In the genomic region with DNA sequence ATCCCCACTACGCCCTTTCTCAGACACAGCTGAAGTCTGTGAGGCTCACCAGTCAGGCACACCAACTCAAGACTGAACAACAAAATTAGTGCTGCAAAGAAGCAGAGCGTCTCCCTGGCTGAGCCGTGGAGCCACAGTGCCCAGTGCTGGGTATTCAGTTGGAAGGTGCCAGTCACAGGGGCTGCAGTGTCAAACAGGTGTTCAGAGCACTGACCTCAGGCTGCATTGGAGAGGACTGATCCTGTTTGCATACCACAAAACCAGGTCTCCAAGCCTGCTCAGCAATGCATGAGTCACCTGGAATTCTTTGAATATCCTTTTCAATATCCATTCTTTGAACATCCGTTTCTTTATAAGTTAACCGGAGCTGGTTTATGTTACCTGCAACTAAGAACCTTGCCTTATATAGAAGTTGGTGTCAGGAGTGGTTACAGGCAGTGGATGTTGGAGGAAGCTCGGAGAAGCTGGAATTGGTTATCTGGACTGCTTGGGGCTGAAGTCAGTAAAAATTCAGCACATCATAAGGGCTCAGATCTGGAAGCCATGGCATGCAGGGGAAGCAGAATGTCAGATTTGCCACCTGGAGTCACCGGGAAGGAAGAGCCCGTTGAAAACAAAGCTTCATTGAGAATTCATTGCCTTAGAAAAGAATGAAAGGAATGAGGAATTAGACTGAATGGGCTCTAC, we compare ENCODE assay signal across 10 cellular contexts. TPM values are rescaled to one million over a fixed set of nuclear protein-coding genes. Genes with fewer than 3 reads are reported as not detected.
A peak's percentile ranks its signal among the peaks of the same experiment; 100 is the strongest.
DNase-seq lines count a peak whose midpoint lies in the region; ATAC-seq, FAIRE-seq and TF ChIP-seq lines count a peak whose summit lies in the region.
"Had no signal": no experiment of that assay in that cellular context is flagged by ENCODE, and none has a peak within 500 bp of the region (broad histone marks: within the 10 kb centered on the region; RNA-seq: fewer than 3 reads in every experiment).

No MANE protein-coding gene starts in this region.

- peak overlapping the region; percentile 4 for H3K4me3 Mint-ChIP-seq in neural progenitor cell
- no peak overlapping the region for H3K4me3 Mint-ChIP-seq in naive thymus-derived CD8-positive, alpha-beta T cell
- H3K4me3 Mint-ChIP-seq: activated naive CD4-positive, alpha-beta T cell treated with anti-CD3 and anti-CD28 coated beads, Interleukin-2, amount 50 U/mL, for 24 hours had no signal

- H3F3A ChIP-seq in neural progenitor cell (ENCODE audit: low read depth) = peaks cover 18% of the 10 kb centered on the region

- peak overlapping the region; percentile 99 for H4K91ac ChIP-seq in H1 (replicated peaks; ENCODE audit: insufficient read length, low read length)

- H3K4me2 ChIP-seq in H1 (ENCODE audit: insufficient read depth in 1 of 2, low read depth in 2 of 2, low read length in 2 of 2) (peak overlapping the region; percentile 55 to 80), neural progenitor cell (peak overlapping the region; percentile 60)

- H3K27ac ChIP-seq in H1 (ENCODE audit: low read depth, low read length) (peak overlapping the region; percentile 44; the same call in 1 of the 2 replicates), neural progenitor cell (no peak overlapping the region)

- no peaks in the 10 kb centered on the region for H3K79me2 ChIP-seq in H1 (ENCODE audit: control insufficient read depth in 1 of 2, insufficient read depth in 2 of 2, low read length in 2 of 2)
- H3K79me2 ChIP-seq in neural progenitor cell (ENCODE audit: low read depth) = no peaks in the 10 kb centered on the region

- peak overlapping the region; percentile 95 for H2BK12ac ChIP-seq in H1 (ENCODE audit: low read depth, low read length)

- H2BK120ac ChIP-seq in H1 (replicated peaks; ENCODE audit: low read depth, low read length) = peak overlapping the region; percentile 84

- no peaks in the 10 kb centered on the region for H3K27me3 ChIP-seq in H1 (replicated peaks in 1 of 4; ENCODE audit: control insufficient read depth in 3 of 4, extremely low read depth in 1 of 4, insufficient read depth in 3 of 4, low read length in 3 of 4)
- H3K27me3 ChIP-seq in neural progenitor cell = no peaks in the 10 kb centered on the region

- H3K56ac ChIP-seq in H1 (replicated peaks; ENCODE audit: insufficient read length, low read depth, low read length) = peak overlapping the region; percentile 34

- no peak for TF ChIP-seq CTCF in H1 (IDR thresholded peaks at IDR 0.05; ENCODE audit: control extremely low read depth in 1 of 3, insufficient read depth in 1 of 3, low read depth in 1 of 3, low read length in 3 of 3)
- TF ChIP-seq CTCF in neural progenitor cell (IDR thresholded peaks at IDR 0.05) = no peak

- no peak for ATAC-seq in naive thymus-derived CD8-positive, alpha-beta T cell
- ATAC-seq in HG02763 (IDR thresholded peaks at IDR 0.05; ENCODE audit: unreplicated experiment) = no peak
- no peak for ATAC-seq in GM21360 (IDR thresholded peaks at IDR 0.05; ENCODE audit: unreplicated experiment)

- H3K4me1 Mint-ChIP-seq in neural progenitor cell = peaks cover 28% of the 10 kb centered on the region
- H3K4me1 Mint-ChIP-seq in naive thymus-derived CD8-positive, alpha-beta T cell = peaks cover 0 to 9% (median 5%) of the 10 kb centered on the region in 4 donors

- peak; percentile 97 for TF ChIP-seq EP300 in Ishikawa (IDR thresholded peaks at IDR 0.05; ENCODE audit: borderline replicate concordance)
- peak in 1 of 2 experiments; percentile 66; a peak in 2 of 3 replicates for TF ChIP-seq EP300 in H1 (IDR thresholded peaks at IDR 0.05; ENCODE audit: borderline replicate concordance in 1 of 2, low read depth in 2 of 2, low read length in 2 of 2)

- H4K5ac ChIP-seq in H1 (ENCODE audit: insufficient read length, low read depth, low read length) = no peak overlapping the region

- H4K8ac ChIP-seq in H1 (ENCODE audit: extremely low read depth, insufficient read depth, low read length) = peak overlapping the region; percentile 82; the same call in 1 of the 2 replicates

- 0 out of 2 replicates have a peak overlapping the region, but pooled peaks have one; percentile 36 for H2BK20ac ChIP-seq in H1 (ENCODE audit: low read length)

- peak overlapping the region; percentile 92 for H2AK5ac ChIP-seq in H1 (ENCODE audit: low read depth, low read length)

- no peak overlapping the region for H2AFZ ChIP-seq in H1 (ENCODE audit: low read length)
- no peak overlapping the region for H2AFZ ChIP-seq in neural progenitor cell (replicated peaks)

- H3K14ac ChIP-seq in H1 (ENCODE audit: insufficient read length) = no peak overlapping the region

- no peaks in the 10 kb centered on the region for H3K79me1 ChIP-seq in H1 (ENCODE audit: low read depth, low read length)

- H3K36me3 ChIP-seq in H1 (ENCODE audit: control insufficient read depth in 2 of 4, insufficient read depth in 4 of 4, low read length in 3 of 4) = no peaks in the 10 kb centered on the region
- H3K36me3 ChIP-seq in neural progenitor cell = no peaks in the 10 kb centered on the region

- POLR2A ChIA-PET in H1 (lab: Charles Lee; ENCODE audit: partially characterized antibody) = interaction anchor here (0.8 to 6.1 kb wide), 31 partner anchors 7 to 305 kb away, joined by 3 to 79 read pairs (median 6); partner anchors contain the start of genes ATF4 and RPL3
- POLR2A ChIA-PET in naive thymus-derived CD8-positive, alpha-beta T cell (lab: Charles Lee) = interaction anchor here (0.5 to 1.6 kb wide), 2 partner anchors 14 to 104 kb away, joined by 3 to 5 read pairs; no protein-coding TSS in a partner anchor

- TF ChIP-seq POLR2A in H1 (IDR thresholded peaks at IDR 0.05; ENCODE audit: control extremely low read depth in 1 of 2, low read depth in 2 of 2, low read length in 2 of 2) = peak; percentile 36 to 73

- TF ChIP-seq RAD21 in Ishikawa (IDR thresholded peaks at IDR 0.05; ENCODE audit: low read depth) (peak; percentile 6; the same call in 1 of the 2 replicates), H1 (IDR thresholded peaks at IDR 0.05 in 1 of 2, conservative IDR thresholded peaks at IDR 0.05 in 1 of 2; ENCODE audit: low read depth in 2 of 2, low read length in 2 of 2) (no peak; a peak in 1 of 4 replicates)

- FAIRE-seq in H1 (lab: Jason Lieb, UNC) = peak; percentile 87

- no peak overlapping the region for H2BK15ac ChIP-seq in H1 (ENCODE audit: low read length)

- H3K4ac ChIP-seq in H1 (replicated peaks; ENCODE audit: insufficient read length, low read depth, low read length) = no peak overlapping the region

- H3K27me3 Mint-ChIP-seq in neural progenitor cell (ENCODE audit: insufficient read depth, low read depth) = peaks cover 13% of the 10 kb centered on the region
- H3K27me3 Mint-ChIP-seq in naive thymus-derived CD8-positive, alpha-beta T cell = peaks cover 6 to 30% (median 23%) of the 10 kb centered on the region in 5 donors

- peaks cover 13% of the 10 kb centered on the region for H3K9me3 Mint-ChIP-seq in neural progenitor cell
- peaks cover 0 to 2% (median 0%) of the 10 kb centered on the region in 9 donors for H3K9me3 Mint-ChIP-seq in naive thymus-derived CD8-positive, alpha-beta T cell
- H3K9me3 Mint-ChIP-seq: activated naive CD4-positive, alpha-beta T cell treated with anti-CD3 and anti-CD28 coated beads, Interleukin-2, amount 50 U/mL, for 24 hours had no signal

- H3K9me3 ChIP-seq in H1 (ENCODE audit: insufficient read depth in 2 of 2, low read depth in 1 of 2, low read length in 1 of 2) = no peaks in the 10 kb centered on the region
- H3K9me3 ChIP-seq in neural progenitor cell (ENCODE audit: low read depth) = no peaks in the 10 kb centered on the region

- DNase-seq in EL = peak; percentile 50
- DNase-seq in H1 (ENCODE audit: low read depth in 1 of 2, low spot score in 2 of 2) = peak; percentile 50 to 57
- DNase-seq in neural progenitor cell (ENCODE audit: low spot score) = peak; percentile 77
- no peak for DNase-seq in naive thymus-derived CD8-positive, alpha-beta T cell
- no peak for DNase-seq in NCI-H524 treated with DMSO at 0.1 percent for 48 hours (lab: John Stamatoyannopoulos, UW)

- H3K4me1 ChIP-seq in H1 (replicated peaks in 1 of 4; ENCODE audit: control insufficient read depth in 3 of 4, insufficient read depth in 4 of 4, low read length in 3 of 4) = peaks cover 15 to 30% (median 20%) of the 10 kb centered on the region in 4 experiments
- H3K4me1 ChIP-seq in neural progenitor cell = peaks cover 23% of the 10 kb centered on the region

- peak overlapping the region; percentile 97 for H2BK5ac ChIP-seq in H1 (ENCODE audit: low read depth, low read length)

- H3K27ac Mint-ChIP-seq in neural progenitor cell = peak overlapping the region; percentile 72
- no peak overlapping the region for H3K27ac Mint-ChIP-seq in naive thymus-derived CD8-positive, alpha-beta T cell
- H3K27ac Mint-ChIP-seq: activated naive CD4-positive, alpha-beta T cell treated with anti-CD3 and anti-CD28 coated beads, Interleukin-2, amount 50 U/mL, for 24 hours had no signal

- H3K23me2 ChIP-seq in H1 (ENCODE audit: low read depth, low read length) = no peaks in the 10 kb centered on the region; the same call in 1 of the 2 replicates

- H4K20me1 ChIP-seq in H1 (replicated peaks in 1 of 2; ENCODE audit: control insufficient read depth in 1 of 2, insufficient read depth in 2 of 2, low read length in 2 of 2) (no peaks in the 10 kb centered on the region), neural progenitor cell (ENCODE audit: low read depth) (no peaks in the 10 kb centered on the region)

- no peaks in the 10 kb centered on the region for H3K36me3 Mint-ChIP-seq in neural progenitor cell
- H3K36me3 Mint-ChIP-seq in naive thymus-derived CD8-positive, alpha-beta T cell = no peaks in the 10 kb centered on the region
- H3K36me3 Mint-ChIP-seq: activated naive CD4-positive, alpha-beta T cell treated with anti-CD3 and anti-CD28 coated beads, Interleukin-2, amount 50 U/mL, for 24 hours had no signal

- CTCF ChIA-PET in H1 (lab: Charles Lee; ENCODE audit: partially characterized antibody) = interaction anchor here (0.8 to 4.1 kb wide), 30 partner anchors 10 to 345 kb away, joined by 3 to 35 read pairs (median 4); no protein-coding TSS in a partner anchor

- H3K18ac ChIP-seq in H1 (ENCODE audit: extremely low read depth, low read length) = peak overlapping the region; percentile 85

- H3K4me3 ChIP-seq in H1 (ENCODE audit: extremely low read depth in 1 of 4, insufficient read depth in 2 of 4, low read depth in 3 of 4, low read length in 4 of 4) (peak overlapping the region in 3 of 4 experiments; percentile 5 to 37 (median 26); a peak in 5 of 8 replicates), neural progenitor cell (no peak overlapping the region)

- WGBS in H1 (ENCODE audit: extremely low coverage in 1 of 2, insufficient coverage in 1 of 2, insufficient read length in 1 of 2, insufficient replicate concordance in 2 of 2, low coverage in 1 of 2, low lambda C conversion rate in 2 of 2, missing lambda C conversion rate in 1 of 2), 2 experiments = 17% methylated on average over 8 of the region's 8 CpGs; no CpG with 5 or more reads in 1 of the 2 experiments

- no peak overlapping the region for H3K23ac ChIP-seq in H1 (ENCODE audit: insufficient read length)

- H3K9ac ChIP-seq in H1 (replicated peaks in 1 of 4; ENCODE audit: extremely low read depth in 1 of 4, low read depth in 3 of 4, low read length in 3 of 4) = peak overlapping the region in 3 of 4 experiments; percentile 33 to 81 (median 45); a peak in 5 of 7 replicates
- no peak overlapping the region for H3K9ac ChIP-seq in neural progenitor cell

RNA-seq across cellular contexts. Expression of gene PDGFB, which starts 30.3 kb away (rescaled TPM):
- total RNA-seq in H1 (2021; fragmentation: NEBNext Ultra II Directional; extraction: Animal tissue kit (Norgen Biotek cat#: 25700)) = 8.5 and 9.6 TPM in 2 replicates
- 3.9 and 5.5 TPM in 2 replicates for polyA plus RNA-seq in H1 (2011; rRNA removed)
- 6.1 TPM for polyA plus RNA-seq in H1 (2011; cell fraction: cytosol; rRNA removed)
- polyA plus RNA-seq in H1 (2011; cell fraction: nucleus; rRNA removed) = 10.9 TPM
- 2.6 to 3.9 TPM (median 3.8 TPM) in 4 replicates for polyA plus RNA-seq in H1 (2012, experiment 1 of 2)
- 4.1 TPM for polyA plus RNA-seq in H1 (2012, experiment 2 of 2)
- 4.9 TPM for polyA plus RNA-seq in H1 (2013, experiment 1 of 2)
- 6.0 TPM for polyA plus RNA-seq in H1 (2013, experiment 2 of 2)
- 3.0 and 5.3 TPM in 2 replicates for polyA minus RNA-seq in H1 (2011; rRNA and poly(A)+ RNA removed)
- 5.7 TPM for polyA minus RNA-seq in H1 (2011; cell fraction: cytosol; rRNA and poly(A)+ RNA removed)
- 3.5 TPM for polyA minus RNA-seq in H1 (2011; cell fraction: nucleus; rRNA and poly(A)+ RNA removed)
- 0.15 and 0.65 TPM in 2 replicates for total RNA-seq in neural progenitor cell (ENCODE audit: low replicate concordance)
- 10 to 100 TPM in 1 of 2 experiments, 1 to 10 TPM in 1; 7.4 to 10.1 TPM for total RNA-seq in naive thymus-derived CD8-positive, alpha-beta T cell
- 1 to 10 TPM; 1.0 to 3.9 (median 1.3) TPM for polyA plus RNA-seq in naive thymus-derived CD8-positive, alpha-beta T cell
- total RNA-seq: NCI-H460 had no signal

Comparison
In these comparisons a context has a peak if more than half of its experiments do, and no peak if none do; other contexts are left out.
1. DNase-seq: peak in EL (single experiment), H1 (2 of 2) and neural progenitor cell (single experiment); none in naive thymus-derived CD8-positive, alpha-beta T cell (0 of 10) and NCI-H524 treated with DMSO at 0.1 percent for 48 hours (single experiment).